Comparison of ENCODE assay signal across 1 cellular context in the genomic region with DNA sequence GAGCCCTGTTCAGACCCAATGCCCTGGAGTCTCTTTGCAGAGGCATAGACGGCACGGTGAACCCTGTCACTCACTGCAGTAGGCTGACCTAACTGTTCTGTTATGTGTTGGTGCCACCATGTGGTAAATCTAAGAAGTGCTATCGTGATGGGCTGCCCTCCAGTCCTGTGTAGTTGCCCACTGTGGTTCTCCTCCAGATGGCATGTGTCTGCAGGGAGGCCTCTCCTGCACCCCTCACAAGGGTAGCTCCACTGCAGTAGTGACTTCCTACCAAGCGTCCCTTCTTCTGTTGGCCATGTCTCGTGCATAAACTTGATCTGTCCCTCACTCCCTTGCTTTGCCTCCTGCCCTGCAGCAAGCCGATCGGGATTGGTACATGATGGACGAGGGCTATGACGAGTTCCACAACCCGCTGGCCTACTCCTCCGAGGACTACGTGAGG.
TF ChIP-seq lines count a peak whose summit lies in the region.

No MANE protein-coding gene starts in this region.

TF ChIP-seq in SK-N-SH, 30 proteins besides CTCF, POLR2A, EP300 and RAD21 (continued from another document):
- TF ChIP-seq, protein P1, sequence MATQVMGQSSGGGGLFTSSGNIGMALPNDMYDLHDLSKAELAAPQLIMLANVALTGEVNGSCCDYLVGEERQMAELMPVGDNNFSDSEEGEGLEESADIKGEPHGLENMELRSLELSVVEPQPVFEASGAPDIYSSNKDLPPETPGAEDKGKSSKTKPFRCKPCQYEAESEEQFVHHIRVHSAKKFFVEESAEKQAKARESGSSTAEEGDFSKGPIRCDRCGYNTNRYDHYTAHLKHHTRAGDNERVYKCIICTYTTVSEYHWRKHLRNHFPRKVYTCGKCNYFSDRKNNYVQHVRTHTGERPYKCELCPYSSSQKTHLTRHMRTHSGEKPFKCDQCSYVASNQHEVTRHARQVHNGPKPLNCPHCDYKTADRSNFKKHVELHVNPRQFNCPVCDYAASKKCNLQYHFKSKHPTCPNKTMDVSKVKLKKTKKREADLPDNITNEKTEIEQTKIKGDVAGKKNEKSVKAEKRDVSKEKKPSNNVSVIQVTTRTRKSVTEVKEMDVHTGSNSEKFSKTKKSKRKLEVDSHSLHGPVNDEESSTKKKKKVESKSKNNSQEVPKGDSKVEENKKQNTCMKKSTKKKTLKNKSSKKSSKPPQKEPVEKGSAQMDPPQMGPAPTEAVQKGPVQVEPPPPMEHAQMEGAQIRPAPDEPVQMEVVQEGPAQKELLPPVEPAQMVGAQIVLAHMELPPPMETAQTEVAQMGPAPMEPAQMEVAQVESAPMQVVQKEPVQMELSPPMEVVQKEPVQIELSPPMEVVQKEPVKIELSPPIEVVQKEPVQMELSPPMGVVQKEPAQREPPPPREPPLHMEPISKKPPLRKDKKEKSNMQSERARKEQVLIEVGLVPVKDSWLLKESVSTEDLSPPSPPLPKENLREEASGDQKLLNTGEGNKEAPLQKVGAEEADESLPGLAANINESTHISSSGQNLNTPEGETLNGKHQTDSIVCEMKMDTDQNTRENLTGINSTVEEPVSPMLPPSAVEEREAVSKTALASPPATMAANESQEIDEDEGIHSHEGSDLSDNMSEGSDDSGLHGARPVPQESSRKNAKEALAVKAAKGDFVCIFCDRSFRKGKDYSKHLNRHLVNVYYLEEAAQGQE (IDR thresholded peaks at IDR 0.05; ENCODE audit: low read depth, low read length): no peak
- TF ChIP-seq NFIC (IDR thresholded peaks at IDR 0.05; ENCODE audit: borderline replicate concordance) (no peak), GABPA (IDR thresholded peaks at IDR 0.05; ENCODE audit: low read depth) (no peak), TEAD4 (IDR thresholded peaks at IDR 0.05; ENCODE audit: borderline replicate concordance, insufficient read depth) (no peak), TAF1 (IDR thresholded peaks at IDR 0.05; ENCODE audit: borderline replicate concordance, low read depth, low read length) (no peak), ELF1 (IDR thresholded peaks at IDR 0.05) (no peak), FOSL2 (IDR thresholded peaks at IDR 0.05; ENCODE audit: borderline replicate concordance, low read depth) (no peak)
